In genomic region chr11:115929618-115930129, GRCh38 we compare ENCODE assay signal across 16 cellular contexts.
DNase-seq lines count a peak whose midpoint lies in the region; ATAC-seq and TF ChIP-seq lines count a peak whose summit lies in the region.
"Had no signal": no experiment of that assay in that cellular context is flagged by ENCODE, and none has a peak within 500 bp of the region (broad histone marks: within the 10 kb centered on the region; RNA-seq: fewer than 3 reads in every experiment).

No MANE protein-coding gene starts in this region.

- ATAC-seq in GM18867 (IDR thresholded peaks at IDR 0.05; ENCODE audit: unreplicated experiment) = peak; percentile 27
- ATAC-seq in HG02852 (IDR thresholded peaks at IDR 0.05; ENCODE audit: unreplicated experiment) = peak; percentile 25
- ATAC-seq in omental fat pad (ENCODE audit: low FRiP score) = no peak
- ATAC-seq in HG03521 (IDR thresholded peaks at IDR 0.05; ENCODE audit: unreplicated experiment) = no peak
- ATAC-seq: activated T-cell treated with anti-CD3 and anti-CD28 coated beads, Interleukin-2, amount 50 U/mL, for 72 hours; foreskin keratinocyte; SK-N-SH treated with all-trans-retinoic acid at 6 μM for 48 hours had no signal

- H3K9me2 ChIP-seq in OCI-LY7 (ENCODE audit: insufficient read depth, low read length) = no peaks in the 10 kb centered on the region

- dilution Hi-C loops in mammary epithelial cell (cut with HindIII; ENCODE audit: low sequenced_read_pairs) = no loop called here

- H4K20me1 ChIP-seq in OCI-LY7 (ENCODE audit: insufficient read depth, low read length) = no peaks in the 10 kb centered on the region
- H4K20me1 ChIP-seq in mammary epithelial cell (ENCODE audit: insufficient read depth, low read length) = no peaks in the 10 kb centered on the region

- H3K9ac ChIP-seq in mammary epithelial cell (ENCODE audit: insufficient read depth, low read length) = no peak overlapping the region

- in situ Hi-C loops in ACHN (cut with HindIII; ENCODE audit: low pct_ligation_motif_present, low pct_unique_long_range_greater_than_20kb, low sequenced_read_pairs) = no loop called here
- in situ Hi-C loops in mammary epithelial cell (cut with MboI; ENCODE audit: low sequenced_read_pairs in 2 of 2) = no loop called here

- H3K27ac ChIP-seq in OCI-LY7 (ENCODE audit: low read depth, low read length, poor library complexity, severe bottlenecking) (no peak overlapping the region), mammary epithelial cell (ENCODE audit: insufficient read depth, low read depth, low read length) (no peak overlapping the region)
- H3K27ac ChIP-seq: ascending aorta, foreskin keratinocyte had no signal

- H3K9me3 ChIP-seq in OCI-LY7 (ENCODE audit: low read length) = no peaks in the 10 kb centered on the region
- H3K9me3 ChIP-seq in mammary epithelial cell (replicated peaks; ENCODE audit: insufficient read depth, low read length) = no peaks in the 10 kb centered on the region
- H3K9me3 ChIP-seq: ascending aorta had no signal

- H3K4me2 ChIP-seq in OCI-LY7 (ENCODE audit: low read length) (peak overlapping the region; percentile 73), mammary epithelial cell (ENCODE audit: insufficient read depth, low read depth, low read length) (no peak overlapping the region)

- H3K79me2 ChIP-seq in OCI-LY7 (ENCODE audit: insufficient read depth, low read depth, low read length) = no peaks in the 10 kb centered on the region
- H3K79me2 ChIP-seq in mammary epithelial cell (ENCODE audit: insufficient read depth, low read length) = no peaks in the 10 kb centered on the region

- H3K4me3 ChIP-seq in OCI-LY7 (ENCODE audit: low read depth, low read length, poor library complexity, severe bottlenecking) = no peak overlapping the region
- no peak overlapping the region for H3K4me3 ChIP-seq in mammary epithelial cell (replicated peaks in 1 of 3; ENCODE audit: insufficient read depth in 1 of 3, low read depth in 2 of 3, low read length in 3 of 3)
- H3K4me3 ChIP-seq: ascending aorta had no signal

- peaks cover 63% of the 10 kb centered on the region for H3K4me1 ChIP-seq in OCI-LY7 (ENCODE audit: insufficient read depth, low read length, poor library complexity, severe bottlenecking)
- H3K4me1 ChIP-seq in mammary epithelial cell (ENCODE audit: insufficient read depth, low read length) = peaks cover 4% of the 10 kb centered on the region
- H3K4me1 ChIP-seq: ascending aorta had no signal

- DNase-seq in ACHN (peak; percentile 29), OCI-LY7 (ENCODE audit: low spot score) (no peak), mammary epithelial cell (no peak), SIG-M5 treated with dmso at 0.1 percent for 504 hours (lab: John Stamatoyannopoulos, UW; ENCODE audit: unreplicated experiment) (no peak), omental fat pad (ENCODE audit: low spot score) (no peak)
- DNase-seq: activated CD4-positive, alpha-beta T cell treated with anti-CD3 and anti-CD28 coated beads for 1 hour; activated T-cell treated with anti-CD3 and anti-CD28 coated beads, Interleukin-2, amount 50 U/mL, for 72 hours; effector memory CD4-positive, alpha-beta T cell; foreskin keratinocyte; islet precursor cell; nephron progenitor cell had no signal

- BruUV-seq in OCI-LY7 (replicated peaks; lab: Mats Ljungman, UMichigan) (no TSS peak), mammary epithelial cell (replicated peaks; lab: Mats Ljungman, UMichigan) (no TSS peak)

- no peaks in the 10 kb centered on the region for H3K36me3 ChIP-seq in OCI-LY7 (ENCODE audit: insufficient read depth, low read length)
- H3K36me3 ChIP-seq in mammary epithelial cell (ENCODE audit: insufficient read depth, low read length) = no peaks in the 10 kb centered on the region
- H3K36me3 ChIP-seq: ascending aorta had no signal

- POLR2A ChIA-PET in OCI-LY7 (lab: Charles Lee) = interaction anchor here (0.5 to 8.6 kb wide), 17 partner anchors 10 to 899 kb away, joined by 3 to 94 read pairs (median 4); no protein-coding TSS in a partner anchor

- H3K27me3 ChIP-seq in mammary epithelial cell (ENCODE audit: insufficient read depth, low read length) = no peaks in the 10 kb centered on the region
- H3K27me3 ChIP-seq: ascending aorta had no signal

- 69% methylated on average over 6 of the region's 6 CpGs for WGBS in mammary epithelial cell (ENCODE audit: low coverage, missing lambda C conversion rate)

- CTCF ChIA-PET in OCI-LY7 (lab: Charles Lee; ENCODE audit: unreplicated experiment) = interaction anchor here (1.5 to 3.2 kb wide), 4 partner anchors 9 to 57 kb away, joined by 4 to 24 read pairs (median 14); no protein-coding TSS in a partner anchor
- CTCF ChIA-PET in mammary epithelial cell (lab: Charles Lee; ENCODE audit: low non-redundant PET) = no interaction called here

- no peak for TF ChIP-seq CTCF in OCI-LY7 (conservative IDR thresholded peaks at IDR 0.05; ENCODE audit: low read length)
- TF ChIP-seq CTCF in mammary epithelial cell (conservative IDR thresholded peaks at IDR 0.05 in 1 of 2, IDR thresholded peaks at IDR 0.05 in 1 of 2; ENCODE audit: extremely low read depth in 1 of 2, insufficient read depth in 1 of 2, low read depth in 1 of 2, low read length in 2 of 2) = no peak
- TF ChIP-seq CTCF in omental fat pad (IDR thresholded peaks at IDR 0.05) = no peak

- intact Hi-C loops in OCI-LY7 (cut with micrococcal nuclease; ENCODE audit: unreplicated experiment) (loop anchor here (2.0 to 10.0 kb wide), 4 partner anchors 17 to 705 kb away; partner anchors contain the start of gene CADM1), mammary epithelial cell (cut with micrococcal nuclease) (no loop called here)

- H2AFZ ChIP-seq in OCI-LY7 (ENCODE audit: low read length) (no peak overlapping the region), mammary epithelial cell (ENCODE audit: low read depth, low read length) (no peak overlapping the region)

Comparison
In these comparisons a context has a peak if more than half of its experiments do, and no peak if none do; other contexts are left out.
1. ATAC-seq: peak in GM18867 (single experiment) and HG02852 (single experiment); none in omental fat pad (single experiment) and HG03521 (single experiment).